Comparison of ENCODE assay signal across 8 cellular contexts in genomic region chr20:64055893-64056638, GRCh38. TPM values are rescaled to one million over a fixed set of nuclear protein-coding genes. Genes with fewer than 3 reads are reported as not detected.
DNase-seq lines count a peak whose midpoint lies in the region; ATAC-seq and TF ChIP-seq lines count a peak whose summit lies in the region.
"Had no signal": no experiment of that assay in that cellular context is flagged by ENCODE, and none has a peak within 500 bp of the region (broad histone marks: within the 10 kb centered on the region; RNA-seq: fewer than 3 reads in every experiment).

No MANE protein-coding gene starts in this region.

- TF ChIP-seq RAD21 in SK-N-SH (IDR thresholded peaks at IDR 0.05; ENCODE audit: low read length): no peak

- CTCF ChIA-PET in SK-N-SH (lab: Yijun Ruan, JAX): interaction anchor here (7.8 kb wide), 1 partner anchor 18 kb away, joined by 85 read pairs; no protein-coding TSS in a partner anchor

- in situ Hi-C loops in Caki2 (cut with HindIII; ENCODE audit: low pct_unique_long_range_greater_than_20kb, low sequenced_read_pairs): no loop called here

- TF ChIP-seq EP300 in SK-N-SH (IDR thresholded peaks at IDR 0.05; ENCODE audit: borderline replicate concordance in 1 of 2, low read depth in 1 of 2, low read length in 1 of 2): no peak

- no peaks in the 10 kb centered on the region for H4K20me1 ChIP-seq in SK-N-SH (ENCODE audit: insufficient read depth)
- H4K20me1 ChIP-seq in MM.1S (ENCODE audit: insufficient read depth, low read length): no peaks in the 10 kb centered on the region

- 74% methylated on average over 11 of the region's 22 CpGs for WGBS in SK-N-SH (ENCODE audit: low lambda C conversion rate)
- WGBS in right lobe of liver (ENCODE audit: insufficient coverage, low coverage, low lambda C conversion rate, missing lambda C conversion rate): 20% methylated on average over 2 of the region's 22 CpGs

- H3K79me2 ChIP-seq in SK-N-SH (ENCODE audit: insufficient read depth) (no peaks in the 10 kb centered on the region), MM.1S (ENCODE audit: low read length) (no peaks in the 10 kb centered on the region)

- H3K9ac ChIP-seq in SK-N-SH (no peak overlapping the region), MM.1S (ENCODE audit: low read length) (no peak overlapping the region)

- ATAC-seq in right lobe of liver: peak; percentile 25 to 42 (median 36)
- ATAC-seq in GM21723 (IDR thresholded peaks at IDR 0.05; ENCODE audit: unreplicated experiment): no peak

- peak; percentile 57 for DNase-seq in Caki2 (ENCODE audit: low read depth)
- peak; percentile 57 for DNase-seq in SK-N-SH
- DNase-seq in right lobe of liver: peak in 1 of 3 donors; percentile 78
- DNase-seq in UCSD-AML1 (lab: John Stamatoyannopoulos, UW; ENCODE audit: unreplicated experiment): no peak
- DNase-seq in MM.1S: no peak
- DNase-seq: effector CD8-positive, alpha-beta T cell had no signal

- H3K36me3 ChIP-seq in SK-N-SH (replicated peaks in 1 of 2; ENCODE audit: control insufficient read depth in 1 of 2, insufficient read depth in 2 of 2, low read length in 1 of 2) (no peaks in the 10 kb centered on the region), right lobe of liver (no peaks in the 10 kb centered on the region), MM.1S (replicated peaks; ENCODE audit: insufficient read depth, low read length) (no peaks in the 10 kb centered on the region)

- H3K27me3 ChIP-seq in SK-N-SH (ENCODE audit: insufficient read depth) (no peaks in the 10 kb centered on the region), right lobe of liver (no peaks in the 10 kb centered on the region), MM.1S (replicated peaks; ENCODE audit: insufficient read depth, low read length) (peaks cover 65% of the 10 kb centered on the region)

- H3F3A ChIP-seq in SK-N-SH (replicated peaks; ENCODE audit: insufficient read depth): no peaks in the 10 kb centered on the region
- no peaks in the 10 kb centered on the region for H3F3A ChIP-seq in MM.1S (ENCODE audit: insufficient read depth, low read length)

- intact Hi-C loops in right lobe of liver (cut with DNase I): no loop called here

- H2AFZ ChIP-seq in SK-N-SH (ENCODE audit: low read depth) (no peak overlapping the region), MM.1S (ENCODE audit: low read length) (no peak overlapping the region)

- POLR2A ChIA-PET in SK-N-SH (lab: Yijun Ruan, JAX): interaction anchor here (1.4 kb wide), 1 partner anchor 23 kb away, joined by 3 read pairs; the partner anchor contains the start of gene RGS19

- TF ChIP-seq CTCF in SK-N-SH (IDR thresholded peaks at IDR 0.05) (no peak), right lobe of liver (IDR thresholded peaks at IDR 0.05) (no peak), MM.1S (IDR thresholded peaks at IDR 0.05; ENCODE audit: low read length) (no peak)

- H3K4me2 ChIP-seq in SK-N-SH (no peak overlapping the region), MM.1S (ENCODE audit: low read depth, low read length) (no peak overlapping the region)

- H3K4me3 ChIP-seq in SK-N-SH (ENCODE audit: low read depth in 2 of 2, low read length in 1 of 2): no peak overlapping the region
- no peak overlapping the region for H3K4me3 ChIP-seq in right lobe of liver
- no peak overlapping the region for H3K4me3 ChIP-seq in MM.1S (ENCODE audit: low read length)
- H3K4me3 ChIP-seq: SK-N-MC had no signal

- no peaks in the 10 kb centered on the region for H3K9me2 ChIP-seq in SK-N-SH
- H3K9me2 ChIP-seq in MM.1S (replicated peaks; ENCODE audit: insufficient read depth, low read length): no peaks in the 10 kb centered on the region

- no peak for TF ChIP-seq POLR2A in right lobe of liver (IDR thresholded peaks at IDR 0.05)

- no peaks in the 10 kb centered on the region for H3K9me3 ChIP-seq in SK-N-SH
- no peaks in the 10 kb centered on the region for H3K9me3 ChIP-seq in right lobe of liver
- H3K9me3 ChIP-seq in MM.1S (replicated peaks; ENCODE audit: insufficient read depth, low read length): no peaks in the 10 kb centered on the region

- no peak overlapping the region for H3K27ac ChIP-seq in SK-N-SH (ENCODE audit: low read depth in 2 of 2, low read length in 1 of 2)
- peak overlapping the region in 2 of 3 donors; percentile 32 to 54 for H3K27ac ChIP-seq in right lobe of liver
- no peak overlapping the region for H3K27ac ChIP-seq in MM.1S (ENCODE audit: low read length)

- H3K4me1 ChIP-seq in SK-N-SH (ENCODE audit: control insufficient read depth in 1 of 2, insufficient read depth in 2 of 2, low read depth in 1 of 2, low read length in 1 of 2) (peaks cover 0 to 10% of the 10 kb centered on the region in 2 experiments; a peak in 1 of 4 replicates), right lobe of liver (no peaks in the 10 kb centered on the region), MM.1S (ENCODE audit: low read length) (no peaks in the 10 kb centered on the region)

TF ChIP-seq in SK-N-SH, 30 proteins besides CTCF, POLR2A, EP300 and RAD21:
- no peak for TF ChIP-seq ELF1 (IDR thresholded peaks at IDR 0.05)
- TF ChIP-seq YY1 (IDR thresholded peaks at IDR 0.05; ENCODE audit: low read depth): no peak
- no peak for TF ChIP-seq EZH2phosphoT487 (IDR thresholded peaks at IDR 0.05; ENCODE audit: borderline replicate concordance, low read depth)
- no peak for TF ChIP-seq TCF12 (IDR thresholded peaks at IDR 0.05)
- TF ChIP-seq NRF1 (IDR thresholded peaks at IDR 0.05; ENCODE audit: low read depth, low read length): no peak
- TF ChIP-seq RXRA (IDR thresholded peaks at IDR 0.05; ENCODE audit: borderline replicate concordance, low read depth): no peak
- no peak for TF ChIP-seq JUND (IDR thresholded peaks at IDR 0.05)
- TF ChIP-seq TAF1 (IDR thresholded peaks at IDR 0.05; ENCODE audit: borderline replicate concordance, low read depth, low read length): no peak
- no peak for TF ChIP-seq FOXJ3 (CRISPR knock-in tag; IDR thresholded peaks at IDR 0.05)
- TF ChIP-seq RFX5 (IDR thresholded peaks at IDR 0.05; ENCODE audit: low read length): no peak
- TF ChIP-seq MEF2A (IDR thresholded peaks at IDR 0.05; ENCODE audit: borderline replicate concordance, low read depth): no peak
- TF ChIP-seq RCOR1 (IDR thresholded peaks at IDR 0.05; ENCODE audit: low read length): no peak
- TF ChIP-seq FOSL2 (IDR thresholded peaks at IDR 0.05; ENCODE audit: borderline replicate concordance, low read depth): no peak
TF ChIP-seq in SK-N-SH: peak in this region for 0.

RNA-seq across cellular contexts. Expression of gene SOX18, which starts 6.6 kb away (rescaled TPM):
- 0.37 TPM in 1 of 2 replicates, not detected in the other for total RNA-seq in Caki2 (2014; rRNA removed; shearing (Covaris generic); ENCODE audit: low replicate concordance)
- not detected in 2 replicates for polyA plus RNA-seq in SK-N-SH (2012; rRNA removed)
- not detected in 2 replicates for polyA plus RNA-seq in SK-N-SH (2012; cell fraction: cytosol; rRNA removed)
- 0.07 TPM in 1 of 2 replicates, not detected in the other for polyA plus RNA-seq in SK-N-SH (2012; cell fraction: nucleus; rRNA removed)
- total RNA-seq in right lobe of liver: 1 to 10 TPM; 4.1 to 7.8 (median 5.6) TPM

RNA-seq across cellular contexts. Expression of gene TCEA2, which starts 6.9 kb away (rescaled TPM):
- total RNA-seq in Caki2 (2014; rRNA removed; shearing (Covaris generic); ENCODE audit: low replicate concordance): 62.0 and 90.0 TPM in 2 replicates
- polyA plus RNA-seq in SK-N-SH (2012; rRNA removed): 53.5 and 98.9 TPM in 2 replicates
- 48.6 and 62.9 TPM in 2 replicates for polyA plus RNA-seq in SK-N-SH (2012; cell fraction: cytosol; rRNA removed)
- 179 and 294 TPM in 2 replicates for polyA plus RNA-seq in SK-N-SH (2012; cell fraction: nucleus; rRNA removed)
- total RNA-seq in right lobe of liver: 10 to 100 TPM; 14.8 to 45.6 (median 28.6) TPM

RNA-seq across cellular contexts. Expression of gene C20orf204, which starts 20.1 kb away (rescaled TPM):
- total RNA-seq in Caki2 (2014; rRNA removed; shearing (Covaris generic); ENCODE audit: low replicate concordance): 1.6 TPM in 1 of 2 replicates, not detected in the other
- polyA plus RNA-seq in SK-N-SH (2012; rRNA removed): 0.16 and 0.21 TPM in 2 replicates
- 0.01 and 0.05 TPM in 2 replicates for polyA plus RNA-seq in SK-N-SH (2012; cell fraction: cytosol; rRNA removed)
- 2.1 and 5.9 TPM in 2 replicates for polyA plus RNA-seq in SK-N-SH (2012; cell fraction: nucleus; rRNA removed)
- 1 to 10 TPM in 1 of 6 experiments, under 1 TPM in 4, not detected in 1; 0.29 to 1.1 (median 0.44) TPM for total RNA-seq in right lobe of liver

RNA-seq across cellular contexts. Expression of gene RGS19, which starts 23.3 kb away (rescaled TPM):
- 35.7 and 47.6 TPM in 2 replicates for total RNA-seq in Caki2 (2014; rRNA removed; shearing (Covaris generic); ENCODE audit: low replicate concordance)
- 18.7 and 20.5 TPM in 2 replicates for polyA plus RNA-seq in SK-N-SH (2012; rRNA removed)
- polyA plus RNA-seq in SK-N-SH (2012; cell fraction: cytosol; rRNA removed): 10.0 and 16.3 TPM in 2 replicates
- 15.3 and 16.4 TPM in 2 replicates for polyA plus RNA-seq in SK-N-SH (2012; cell fraction: nucleus; rRNA removed)
- total RNA-seq in right lobe of liver: 10 to 100 TPM in 2 of 6 experiments, 1 to 10 TPM in 4; 2.6 to 10.9 (median 5.7) TPM

RNA-seq across cellular contexts. Expression of gene OPRL1, which starts 23.8 kb away (rescaled TPM):
- 0.38 and 0.84 TPM in 2 replicates for total RNA-seq in Caki2 (2014; rRNA removed; shearing (Covaris generic); ENCODE audit: low replicate concordance)
- polyA plus RNA-seq in SK-N-SH (2012; rRNA removed): 1.7 and 1.8 TPM in 2 replicates
- polyA plus RNA-seq in SK-N-SH (2012; cell fraction: cytosol; rRNA removed): 0.77 and 1.3 TPM in 2 replicates
- 3.2 and 3.8 TPM in 2 replicates for polyA plus RNA-seq in SK-N-SH (2012; cell fraction: nucleus; rRNA removed)
- under 1 TPM in 5 of 6 experiments, not detected in 1; 0.13 to 0.32 (median 0.25) TPM for total RNA-seq in right lobe of liver

Comparison
In these comparisons a context has a peak if more than half of its experiments do, and no peak if none do; other contexts are left out.
1. DNase-seq: peak in Caki2 (single experiment) and SK-N-SH (single experiment); none in UCSD-AML1 (single experiment) and MM.1S (single experiment).
2. H3K27ac ChIP-seq: peak in right lobe of liver (2 of 3); none in SK-N-SH (0 of 2) and MM.1S (single experiment).